ENCODE assay signal across 10 cellular contexts in the genomic region with DNA sequence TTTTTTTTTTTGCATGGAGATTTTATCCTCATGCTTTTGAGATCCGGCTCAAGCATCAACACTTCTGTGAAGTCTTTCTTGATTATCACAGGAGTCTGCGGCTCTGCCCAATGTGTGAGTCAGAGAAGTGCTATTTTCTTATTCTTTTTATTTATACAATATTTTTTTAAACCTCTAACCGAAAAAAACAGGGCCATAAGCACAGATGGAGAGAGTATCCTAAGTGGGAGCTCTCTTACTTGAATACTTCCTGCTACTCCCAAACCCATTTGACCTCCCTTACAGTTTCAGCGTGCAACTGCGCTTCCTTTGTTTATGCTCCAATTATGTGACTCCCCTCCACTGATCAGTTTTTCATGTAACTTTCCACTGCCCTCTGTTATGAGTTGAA. TPM values are rescaled to one million over a fixed set of nuclear protein-coding genes. Genes with fewer than 3 reads are reported as not detected.
DNase-seq lines count a peak whose midpoint lies in the region; ATAC-seq and TF ChIP-seq lines count a peak whose summit lies in the region.
"Had no signal": no experiment of that assay in that cellular context is flagged by ENCODE, and none has a peak within 500 bp of the region (broad histone marks: within the 10 kb centered on the region; RNA-seq: fewer than 3 reads in every experiment).

No MANE protein-coding gene starts in this region.

- H3K36me3 ChIP-seq in RWPE2 (ENCODE audit: low read depth) (no peaks in the 10 kb centered on the region), fibroblast of lung (ENCODE audit: control insufficient read depth, insufficient read depth, low read length) (no peaks in the 10 kb centered on the region), gastrocnemius medialis (no peaks in the 10 kb centered on the region)

- intact Hi-C loops in gastrocnemius medialis (cut with DNase I; ENCODE audit: low total_unique reads): loop anchor here (2.0 to 10.0 kb wide), 3 partner anchors 259 to 935 kb away; a partner anchor contains a TSS

- TF ChIP-seq CTCF in RWPE2 (IDR thresholded peaks at IDR 0.05; ENCODE audit: poor library complexity, severe bottlenecking): no peak
- TF ChIP-seq CTCF in fibroblast of lung (conservative IDR thresholded peaks at IDR 0.05 in 1 of 2, IDR thresholded peaks at IDR 0.05 in 1 of 2; ENCODE audit: low read depth in 1 of 2, low read length in 2 of 2): no peak
- no peak for TF ChIP-seq CTCF in gastrocnemius medialis (IDR thresholded peaks at IDR 0.05 in 4 of 5, conservative IDR thresholded peaks at IDR 0.05 in 1 of 5)

- H3K4me2 ChIP-seq in fibroblast of lung (ENCODE audit: extremely low read depth, insufficient read depth, low read length): peak overlapping the region; percentile 74

- no peaks in the 10 kb centered on the region for H3K79me2 ChIP-seq in fibroblast of lung (ENCODE audit: control insufficient read depth, insufficient read depth, low read length)

- H3K27ac ChIP-seq in RWPE2 (ENCODE audit: poor library complexity, severe bottlenecking): peak overlapping the region; percentile 91
- peak overlapping the region; percentile 87 for H3K27ac ChIP-seq in fibroblast of lung (ENCODE audit: insufficient read depth, low read length)
- H3K27ac ChIP-seq in gastrocnemius medialis: peak overlapping the region in 3 of 4 donors; percentile 41 to 47 (median 47)

- H3K9me3 ChIP-seq in RWPE2 (ENCODE audit: severe bottlenecking) (no peaks in the 10 kb centered on the region), fibroblast of lung (ENCODE audit: control insufficient read depth, insufficient read depth, low read depth, low read length) (no peaks in the 10 kb centered on the region), gastrocnemius medialis (no peaks in the 10 kb centered on the region)

- in situ Hi-C loops in gastrocnemius medialis (cut with MboI; ENCODE audit: low sequenced_read_pairs in 4 of 4): loop anchor here (5.0 to 10.0 kb wide), 6 partner anchors 195 to 438 kb away; no protein-coding TSS in a partner anchor

- DNase-seq in EL: peak; percentile 87
- no peak for DNase-seq in RWPE2 (ENCODE audit: low spot score)
- DNase-seq in fibroblast of lung (ENCODE audit: low read depth in 2 of 2): peak; percentile 89 to 95
- no peak for DNase-seq in gastrocnemius medialis
- no peak for DNase-seq in stimulated activated CD4-positive, alpha-beta T cell treated with anti-CD3 and anti-CD28 coated beads, Interleukin-4, amount 100 ng/mL, for 4 hours
- DNase-seq in NCI-H2227 treated with DMSO at 0.1 percent for 48 hours (lab: John Stamatoyannopoulos, UW): no peak
- no peak for DNase-seq in SHP77 treated with DMSO at 0.1 percent for 48 hours (lab: John Stamatoyannopoulos, UW)
- DNase-seq: activated CD4-positive, alpha-beta T cell treated with anti-CD3 and anti-CD28 coated beads, Interleukin-2, amount 50 U/mL, for 48 hours; MV-4-11 had no signal

- no peaks in the 10 kb centered on the region for H4K20me1 ChIP-seq in fibroblast of lung (ENCODE audit: control insufficient read depth, extremely low read depth, insufficient read depth, low read length)

- ATAC-seq in RWPE2 (ENCODE audit: low read depth) (peak; percentile 21; the same call in 1 of the 3 replicates), gastrocnemius medialis (no peak), HG02571 (IDR thresholded peaks at IDR 0.05; ENCODE audit: unreplicated experiment) (no peak)

- H3K4me3 ChIP-seq in RWPE2 (ENCODE audit: severe bottlenecking) (no peak overlapping the region), fibroblast of lung (replicated peaks in 1 of 4; ENCODE audit: control extremely low read depth in 1 of 4, insufficient read depth in 1 of 4, low read depth in 3 of 4, low read length in 4 of 4) (no peak overlapping the region), gastrocnemius medialis (no peak overlapping the region)

- H3K4me1 ChIP-seq in RWPE2 (ENCODE audit: insufficient read depth, poor library complexity, severe bottlenecking) (peaks cover 56% of the 10 kb centered on the region), fibroblast of lung (ENCODE audit: control insufficient read depth, extremely low read depth, insufficient read depth, low read length) (peaks cover 26% of the 10 kb centered on the region), gastrocnemius medialis (peaks cover 27 to 28% of the 10 kb centered on the region in 2 donors)

- no peak for TF ChIP-seq POLR2A in gastrocnemius medialis (IDR thresholded peaks at IDR 0.05)

- H2AFZ ChIP-seq in fibroblast of lung (ENCODE audit: low read length): no peak overlapping the region

- no peak overlapping the region for H3K9ac ChIP-seq in fibroblast of lung (ENCODE audit: insufficient read depth, low read length)

- no peaks in the 10 kb centered on the region for H3K27me3 ChIP-seq in RWPE2 (ENCODE audit: insufficient read depth, poor library complexity, severe bottlenecking)
- H3K27me3 ChIP-seq in fibroblast of lung (ENCODE audit: control insufficient read depth, insufficient read depth, low read length): no peaks in the 10 kb centered on the region
- no peaks in the 10 kb centered on the region for H3K27me3 ChIP-seq in gastrocnemius medialis

RNA-seq across cellular contexts. Expression of a gene that starts 8.7 kb away (rescaled TPM):
- total RNA-seq in fibroblast of lung (26.2 and 40.5 TPM in 2 replicates), gastrocnemius medialis (10 to 100 TPM; 21.8 to 42.9 (median 33.1) TPM)
- polyA plus RNA-seq in fibroblast of lung: 10.0 and 15.8 TPM in 2 replicates
- 9.1 and 15.7 TPM in 2 replicates for polyA plus RNA-seq in fibroblast of lung (2012)
- 13.5 and 17.7 TPM in 2 replicates for polyA minus RNA-seq in fibroblast of lung (ENCODE audit: low replicate concordance)

Comparison
In these comparisons a context has a peak if more than half of its experiments do, and no peak if none do; other contexts are left out.
1. DNase-seq: peak in EL (single experiment) and fibroblast of lung (2 of 2); none in RWPE2 (single experiment), gastrocnemius medialis (0 of 2), stimulated activated CD4-positive, alpha-beta T cell treated with anti-CD3 and anti-CD28 coated beads, Interleukin-4, amount 100 ng/mL, for 4 hours (0 of 2), NCI-H2227 treated with DMSO at 0.1 percent for 48 hours (single experiment) and SHP77 treated with DMSO at 0.1 percent for 48 hours (single experiment).
2. Peak in every context shown above with its lines, with median percentiles within 50 percentile points of each other: H3K27ac ChIP-seq.